ENCODE assay signal across 22 cellular contexts in the genomic region with DNA sequence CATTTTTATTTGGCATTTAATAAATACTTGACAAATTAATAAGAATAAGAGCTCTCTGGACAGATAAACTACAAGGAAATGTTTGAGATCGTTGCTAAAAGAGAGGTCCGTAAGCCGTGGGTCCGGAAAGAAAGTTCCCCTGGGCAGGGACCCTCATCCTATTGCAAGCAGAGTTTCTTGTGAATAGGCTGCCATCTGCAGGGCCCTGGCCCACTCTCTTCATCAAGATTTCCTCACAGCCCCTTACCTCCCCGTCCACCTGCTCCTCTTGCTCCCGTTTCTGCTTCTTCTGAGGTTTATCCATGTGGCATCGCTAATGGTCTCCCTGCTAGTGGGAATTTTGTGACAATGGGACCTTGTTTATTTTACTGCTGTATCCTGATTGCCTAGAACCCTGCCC. TPM values are rescaled to one million over a fixed set of nuclear protein-coding genes. Genes with fewer than 3 reads are reported as not detected.
DNase-seq lines count a peak whose midpoint lies in the region; FAIRE-seq and TF ChIP-seq lines count a peak whose summit lies in the region.
"Had no signal": no experiment of that assay in that cellular context is flagged by ENCODE, and none has a peak within 500 bp of the region (broad histone marks: within the 10 kb centered on the region; RNA-seq: fewer than 3 reads in every experiment).

No MANE protein-coding gene starts in this region.

- H3K4me1 ChIP-seq in OCI-LY1 (ENCODE audit: insufficient read depth, low read length, severe bottlenecking) (no peaks in the 10 kb centered on the region), endodermal cell (ENCODE audit: control insufficient read depth, insufficient read depth, low read length) (no peaks in the 10 kb centered on the region)
- H3K4me1 ChIP-seq: BE2C had no signal

- H3K9me3 ChIP-seq in OCI-LY1 (ENCODE audit: low read length) (no peaks in the 10 kb centered on the region), endodermal cell (ENCODE audit: control insufficient read depth, low read length) (no peaks in the 10 kb centered on the region)
- H3K9me3 ChIP-seq: BE2C had no signal

- no peak overlapping the region for H2AFZ ChIP-seq in OCI-LY1 (ENCODE audit: low read length)
- H2AFZ ChIP-seq: GM23248 had no signal

- H3K27ac ChIP-seq in OCI-LY1 (ENCODE audit: low read depth, low read length, poor library complexity, severe bottlenecking): no peak overlapping the region
- no peak overlapping the region for H3K27ac ChIP-seq in endodermal cell (ENCODE audit: low read depth, low read length)
- H3K27ac ChIP-seq: GM23248, RWPE1 had no signal

- H3K27me3 ChIP-seq in OCI-LY1 (ENCODE audit: insufficient read depth, low read length) (no peaks in the 10 kb centered on the region; the same call in 1 of the 2 replicates), endodermal cell (ENCODE audit: control insufficient read depth, insufficient read depth, low read length, poor library complexity, severe bottlenecking) (no peaks in the 10 kb centered on the region)
- H3K27me3 ChIP-seq: BE2C had no signal

- WGBS in endodermal cell (ENCODE audit: insufficient coverage in 1 of 2, insufficient read length in 1 of 2), 2 experiments: 69 to 83% methylated on average over 4 to 7 of the region's 7 CpGs

- H4K20me1 ChIP-seq in OCI-LY1 (ENCODE audit: insufficient read depth, low read length): no peaks in the 10 kb centered on the region

- H3K4me2 ChIP-seq in OCI-LY1 (ENCODE audit: low read length): no peak overlapping the region

- H3K27me3 Mint-ChIP-seq in endodermal cell (ENCODE audit: insufficient read depth): peaks cover 2% of the 10 kb centered on the region

- DNase-seq in D721Med (ENCODE audit: insufficient read length, low spot score) (no peak), GM10266 (ENCODE audit: extremely low spot score) (no peak), endodermal cell (peak; percentile 61), NCI-H187 (lab: John Stamatoyannopoulos, UW) (no peak), posterior cingulate gyrus (no peak), HuH-7.5 (ENCODE audit: low spot score) (no peak)
- DNase-seq: BE2C, DMS79, GM23248, Karpas-422, MV-4-11, NCI-H1694, NCI-H2081 treated with DMSO at 0.1 percent for 48 hours, NCI-H526 treated with DMSO at 0.1 percent for 48 hours, SIG-M5 had no signal

- intact Hi-C loops in posterior cingulate gyrus (cut with DNase I): no loop called here

- H3K9me3 Mint-ChIP-seq in endodermal cell: no peaks in the 10 kb centered on the region

- H3K4me3 ChIP-seq in OCI-LY1 (ENCODE audit: low read depth, low read length, poor library complexity, severe bottlenecking) (no peak overlapping the region), endodermal cell (ENCODE audit: low read length) (no peak overlapping the region)
- H3K4me3 ChIP-seq: GM23248 had no signal

- FAIRE-seq in D721Med (lab: Jason Lieb, UNC): no peak
- FAIRE-seq: GM12891, HTR-8/SVneo had no signal

- no peak overlapping the region for H3K4me3 Mint-ChIP-seq in endodermal cell

- H3K9me2 ChIP-seq in OCI-LY1 (ENCODE audit: low read depth, low read length): no peaks in the 10 kb centered on the region

- H3F3A ChIP-seq in OCI-LY1 (ENCODE audit: insufficient read depth, low read length): no peaks in the 10 kb centered on the region

- TF ChIP-seq CTCF in D721Med (IDR thresholded peaks at IDR 0.05; ENCODE audit: insufficient read depth, missing control alignments) (peak; percentile 14), GM10266 (IDR thresholded peaks at IDR 0.05; ENCODE audit: control insufficient read depth, insufficient read depth, low read depth, missing control alignments) (peak; percentile 2), OCI-LY1 (IDR thresholded peaks at IDR 0.05; ENCODE audit: low read length) (peak; percentile 37), endodermal cell (conservative IDR thresholded peaks at IDR 0.05) (peak; percentile 63)

- no peaks in the 10 kb centered on the region for H3K36me3 Mint-ChIP-seq in endodermal cell (ENCODE audit: low read depth)

- no peak overlapping the region for H3K9ac ChIP-seq in OCI-LY1 (ENCODE audit: low read length)
- H3K9ac ChIP-seq in endodermal cell (ENCODE audit: extremely low read depth, low read length, poor library complexity, severe bottlenecking): no peak overlapping the region
- H3K9ac ChIP-seq: GM23248 had no signal

- H3K79me2 ChIP-seq in OCI-LY1 (ENCODE audit: insufficient read depth, low read length): no peaks in the 10 kb centered on the region

- no peak overlapping the region for H3K27ac Mint-ChIP-seq in endodermal cell
- H3K27ac Mint-ChIP-seq: IgD-negative memory B cell had no signal

- peaks cover 10% of the 10 kb centered on the region for H3K4me1 Mint-ChIP-seq in endodermal cell
- H3K4me1 Mint-ChIP-seq: IgD-negative memory B cell had no signal

- H3K36me3 ChIP-seq in OCI-LY1 (ENCODE audit: insufficient read depth, low read length) (no peaks in the 10 kb centered on the region), endodermal cell (ENCODE audit: control insufficient read depth, insufficient read depth, low read length) (no peaks in the 10 kb centered on the region)
- H3K36me3 ChIP-seq: BE2C had no signal

RNA-seq across cellular contexts. Expression of gene MC5R, which starts 30.1 kb away (rescaled TPM):
- total RNA-seq in endodermal cell: under 1 TPM in 1 of 2 donors, not detected in 1; 0.24 TPM
- 0.14 TPM for polyA plus RNA-seq in endodermal cell (2013, experiment 1 of 2)
- polyA plus RNA-seq in endodermal cell (2013, experiment 2 of 2): not detected
- total RNA-seq: A673, GM23248, M059J had no signal
- polyA plus RNA-seq: GM23248, IgD-negative memory B cell had no signal

Comparison
In these comparisons a context has a peak if more than half of its experiments do, and no peak if none do; other contexts are left out.
1. CTCF ChIP-seq: peak in every context shown above with its lines; median percentile 63 in endodermal cell; 37 in OCI-LY1; 14 in D721Med; 2 in GM10266.